Comparison of ENCODE assay signal across 1 cellular context in genomic region chr3:32280262-32280910, GRCh38.
TF ChIP-seq lines count a peak whose summit lies in the region.

No MANE protein-coding gene starts in this region.

TF ChIP-seq in K562, 482 proteins besides CTCF, POLR2A, EP300 and RAD21 (continued from another document):
- TF ChIP-seq, protein P1, sequence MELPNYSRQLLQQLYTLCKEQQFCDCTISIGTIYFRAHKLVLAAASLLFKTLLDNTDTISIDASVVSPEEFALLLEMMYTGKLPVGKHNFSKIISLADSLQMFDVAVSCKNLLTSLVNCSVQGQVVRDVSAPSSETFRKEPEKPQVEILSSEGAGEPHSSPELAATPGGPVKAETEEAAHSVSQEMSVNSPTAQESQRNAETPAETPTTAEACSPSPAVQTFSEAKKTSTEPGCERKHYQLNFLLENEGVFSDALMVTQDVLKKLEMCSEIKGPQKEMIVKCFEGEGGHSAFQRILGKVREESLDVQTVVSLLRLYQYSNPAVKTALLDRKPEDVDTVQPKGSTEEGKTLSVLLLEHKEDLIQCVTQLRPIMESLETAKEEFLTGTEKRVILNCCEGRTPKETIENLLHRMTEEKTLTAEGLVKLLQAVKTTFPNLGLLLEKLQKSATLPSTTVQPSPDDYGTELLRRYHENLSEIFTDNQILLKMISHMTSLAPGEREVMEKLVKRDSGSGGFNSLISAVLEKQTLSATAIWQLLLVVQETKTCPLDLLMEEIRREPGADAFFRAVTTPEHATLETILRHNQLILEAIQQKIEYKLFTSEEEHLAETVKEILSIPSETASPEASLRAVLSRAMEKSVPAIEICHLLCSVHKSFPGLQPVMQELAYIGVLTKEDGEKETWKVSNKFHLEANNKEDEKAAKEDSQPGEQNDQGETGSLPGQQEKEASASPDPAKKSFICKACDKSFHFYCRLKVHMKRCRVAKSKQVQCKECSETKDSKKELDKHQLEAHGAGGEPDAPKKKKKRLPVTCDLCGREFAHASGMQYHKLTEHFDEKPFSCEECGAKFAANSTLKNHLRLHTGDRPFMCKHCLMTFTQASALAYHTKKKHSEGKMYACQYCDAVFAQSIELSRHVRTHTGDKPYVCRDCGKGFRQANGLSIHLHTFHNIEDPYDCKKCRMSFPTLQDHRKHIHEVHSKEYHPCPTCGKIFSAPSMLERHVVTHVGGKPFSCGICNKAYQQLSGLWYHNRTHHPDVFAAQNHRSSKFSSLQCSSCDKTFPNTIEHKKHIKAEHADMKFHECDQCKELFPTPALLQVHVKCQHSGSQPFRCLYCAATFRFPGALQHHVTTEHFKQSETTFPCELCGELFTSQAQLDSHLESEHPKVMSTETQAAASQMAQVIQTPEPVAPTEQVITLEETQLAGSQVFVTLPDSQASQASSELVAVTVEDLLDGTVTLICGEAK (IDR thresholded peaks at IDR 0.05): no peak
- TF ChIP-seq, protein P1 (CRISPR knock-in tag; IDR thresholded peaks at IDR 0.05): no peak
